Comparison of ENCODE assay signal across 16 cellular contexts in genomic region chr12:104493504-104493903, GRCh38. TPM values are rescaled to one million over a fixed set of nuclear protein-coding genes. Genes with fewer than 3 reads are reported as not detected.
A peak's percentile ranks its signal among the peaks of the same experiment; 100 is the strongest.
DNase-seq lines count a peak whose midpoint lies in the region; ATAC-seq and TF ChIP-seq lines count a peak whose summit lies in the region.
"Had no signal": no experiment of that assay in that cellular context is flagged by ENCODE, and none has a peak within 500 bp of the region (broad histone marks: within the 10 kb centered on the region; RNA-seq: fewer than 3 reads in every experiment).

No MANE protein-coding gene starts in this region.

- CTCF ChIA-PET in activated CD4-positive, alpha-beta T cell treated with anti-CD3 and anti-CD28 coated beads for 36 hours (lab: Charles Lee): interaction anchor here (1.0 to 2.3 kb wide), 3 partner anchors 14 to 35 kb away, joined by 6 to 16 read pairs (median 6); no protein-coding TSS in a partner anchor

- no peak for TF ChIP-seq CTCF in osteocyte (IDR thresholded peaks at IDR 0.05)

- peaks cover 86% of the 10 kb centered on the region for H3K4me1 Mint-ChIP-seq in activated CD4-positive, alpha-beta T cell treated with anti-CD3 and anti-CD28 coated beads for 36 hours
- peaks cover 82% of the 10 kb centered on the region for H3K4me1 Mint-ChIP-seq in central memory CD8-positive, alpha-beta T cell
- H3K4me1 Mint-ChIP-seq in osteocyte (ENCODE audit: unreplicated experiment): peaks cover 26% of the 10 kb centered on the region

- no peak overlapping the region for H3K4me3 Mint-ChIP-seq in activated CD4-positive, alpha-beta T cell treated with anti-CD3 and anti-CD28 coated beads for 36 hours
- H3K4me3 Mint-ChIP-seq in central memory CD8-positive, alpha-beta T cell: peak overlapping the region; percentile 65
- H3K4me3 Mint-ChIP-seq in osteocyte (ENCODE audit: unreplicated experiment): no peak overlapping the region
- H3K4me3 Mint-ChIP-seq: nephron progenitor cell had no signal

- H3K27me3 Mint-ChIP-seq in activated CD4-positive, alpha-beta T cell treated with anti-CD3 and anti-CD28 coated beads for 36 hours: no peaks in the 10 kb centered on the region
- no peaks in the 10 kb centered on the region for H3K27me3 Mint-ChIP-seq in central memory CD8-positive, alpha-beta T cell
- no peaks in the 10 kb centered on the region for H3K27me3 Mint-ChIP-seq in osteocyte (ENCODE audit: unreplicated experiment)

- intact Hi-C loops in activated CD4-positive, alpha-beta T cell treated with anti-CD3 and anti-CD28 coated beads for 36 hours (cut with DNase I, micrococcal nuclease): no loop called here

- no peak overlapping the region for H3K4me3 ChIP-seq in skin epidermis

- no peaks in the 10 kb centered on the region for H3K9me3 Mint-ChIP-seq in activated CD4-positive, alpha-beta T cell treated with anti-CD3 and anti-CD28 coated beads for 36 hours (ENCODE audit: low read depth)
- H3K9me3 Mint-ChIP-seq in central memory CD8-positive, alpha-beta T cell: no peaks in the 10 kb centered on the region
- H3K9me3 Mint-ChIP-seq in osteocyte (ENCODE audit: unreplicated experiment): no peaks in the 10 kb centered on the region
- H3K9me3 Mint-ChIP-seq: nephron progenitor cell had no signal

- DNase-seq in activated CD4-positive, alpha-beta T cell treated with anti-CD3 and anti-CD28 coated beads for 36 hours: no peak
- no peak for DNase-seq in activated CD4-positive, alpha-beta T cell treated with anti-CD3 and anti-CD28 coated beads for 48 hours
- no peak for DNase-seq in central memory CD8-positive, alpha-beta T cell (ENCODE audit: low spot score in 2 of 2)
- DNase-seq in GM19238 (ENCODE audit: insufficient read length, low spot score): no peak
- no peak for DNase-seq in osteocyte (ENCODE audit: extremely low spot score, unreplicated experiment)
- DNase-seq: dorsolateral prefrontal cortex; H7; NCI-H226; nephron progenitor cell; stimulated activated CD4-positive, alpha-beta T cell treated with anti-CD3 and anti-CD28 coated beads, Interleukin-2, amount 100 ng/mL, for 48 hours had no signal

- ATAC-seq in activated CD4-positive, alpha-beta T cell treated with anti-CD3 and anti-CD28 coated beads for 36 hours: no peak
- no peak for ATAC-seq in central memory CD8-positive, alpha-beta T cell (replicated peaks; ENCODE audit: extremely low read depth, poor library complexity, severe bottlenecking)
- ATAC-seq in HG03442 (IDR thresholded peaks at IDR 0.05; ENCODE audit: unreplicated experiment): no peak
- ATAC-seq: left lobe of liver had no signal

- H3K27ac Mint-ChIP-seq in activated CD4-positive, alpha-beta T cell treated with anti-CD3 and anti-CD28 coated beads for 36 hours: peak overlapping the region; percentile 85
- peak overlapping the region; percentile 91 for H3K27ac Mint-ChIP-seq in central memory CD8-positive, alpha-beta T cell (ENCODE audit: low read depth)
- no peak overlapping the region for H3K27ac Mint-ChIP-seq in osteocyte (ENCODE audit: unreplicated experiment)

- H3K27ac ChIP-seq in KOPT-K1 (ENCODE audit: low read depth, low read length, poor library complexity, severe bottlenecking): peak overlapping the region; percentile 99
- H3K27ac ChIP-seq in skin epidermis: peak overlapping the region in 15 of 21 experiments; percentile 3 to 89 (median 66)
- H3K27ac ChIP-seq: VCaP had no signal

- H3K36me3 Mint-ChIP-seq in activated CD4-positive, alpha-beta T cell treated with anti-CD3 and anti-CD28 coated beads for 36 hours (ENCODE audit: low read depth): peaks cover 10% of the 10 kb centered on the region
- H3K36me3 Mint-ChIP-seq in central memory CD8-positive, alpha-beta T cell (ENCODE audit: insufficient read depth): peaks cover 7% of the 10 kb centered on the region
- H3K36me3 Mint-ChIP-seq in osteocyte (ENCODE audit: unreplicated experiment): peaks cover 2% of the 10 kb centered on the region

- no peaks in the 10 kb centered on the region for H3K9me3 ChIP-seq in KOPT-K1 (ENCODE audit: insufficient read depth, low read length, poor library complexity, severe bottlenecking)
- H3K9me3 ChIP-seq: ascending aorta had no signal

- POLR2A ChIA-PET in activated CD4-positive, alpha-beta T cell treated with anti-CD3 and anti-CD28 coated beads for 36 hours (lab: Charles Lee): interaction anchor here (2.4 kb wide), 1 partner anchor 33 kb away, joined by 14 read pairs; no protein-coding TSS in a partner anchor

- peaks cover 51% of the 10 kb centered on the region for H3K36me3 ChIP-seq in KOPT-K1 (ENCODE audit: insufficient read depth, low read length)
- H3K36me3 ChIP-seq: ascending aorta had no signal

RNA-seq across cellular contexts. Expression of gene CHST11, which starts 36.8 kb away (rescaled TPM):
- total RNA-seq in activated CD4-positive, alpha-beta T cell treated with anti-CD3 and anti-CD28 coated beads for 36 hours: 10 to 100 TPM; 33.3 to 33.6 TPM
- total RNA-seq in osteocyte: 7.5 and 8.2 TPM in 2 replicates
